Comparison of ENCODE assay signal across 15 cellular contexts in the genomic region with DNA sequence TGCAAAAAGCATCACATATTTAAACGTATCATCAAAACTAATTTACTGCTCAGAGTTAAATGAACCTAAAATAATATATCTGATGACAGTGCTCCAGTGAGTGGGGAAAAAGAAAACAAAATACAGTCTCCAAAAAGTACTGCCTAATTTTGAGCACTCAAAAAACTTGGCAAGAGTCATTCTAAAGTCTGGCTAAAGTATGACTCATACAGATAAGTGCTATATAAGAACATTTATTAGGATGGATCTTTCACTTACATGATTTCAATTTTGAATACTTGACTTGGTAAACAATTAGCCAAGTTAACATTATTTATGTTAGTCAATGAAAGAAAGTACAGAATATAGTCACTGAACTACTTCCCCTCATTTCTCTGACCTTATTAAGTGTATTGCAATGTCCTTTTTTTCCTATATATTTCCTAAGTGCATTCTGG. TPM values are rescaled to one million over a fixed set of nuclear protein-coding genes. Genes with fewer than 3 reads are reported as not detected.
A peak's percentile ranks its signal among the peaks of the same experiment; 100 is the strongest.
DNase-seq lines count a peak whose midpoint lies in the region; ATAC-seq, FAIRE-seq and TF ChIP-seq lines count a peak whose summit lies in the region.
"Had no signal": no experiment of that assay in that cellular context is flagged by ENCODE, and none has a peak within 500 bp of the region (broad histone marks: within the 10 kb centered on the region; RNA-seq: fewer than 3 reads in every experiment).

No MANE protein-coding gene starts in this region.

- 90% methylated on average over 1 of the region's 1 CpG for WGBS in liver
- 95% methylated on average over 1 of the region's 1 CpG for WGBS in HepG2 (ENCODE audit: low lambda C conversion rate)
- 85 to 91% methylated on average over 1 of the region's 1 CpG for WGBS in sigmoid colon, 2 donors

- H3K4me2 ChIP-seq in HepG2 (ENCODE audit: low read depth, low read length): no peak overlapping the region

- POLR2A ChIA-PET in HepG2 (lab: Yijun Ruan, JAX): no interaction called here

- no peaks in the 10 kb centered on the region for H3K79me2 ChIP-seq in HepG2 (ENCODE audit: insufficient read depth, low read length)

- H3K4me1 ChIP-seq in liver (ENCODE audit: control insufficient read depth in 4 of 4, insufficient read depth in 4 of 4, low read length in 3 of 4) (peaks cover 0 to 14% (median 6%) of the 10 kb centered on the region in 4 donors), HepG2 (ENCODE audit: insufficient read depth, low read length) (peaks cover 8% of the 10 kb centered on the region), sigmoid colon (peaks cover 0 to 52% (median 22%) of the 10 kb centered on the region in 4 donors)

- TF ChIP-seq RAD21 in liver (IDR thresholded peaks at IDR 0.05): no peak
- TF ChIP-seq RAD21 in HepG2 (CRISPR knock-in tag; IDR thresholded peaks at IDR 0.05): no peak

- no TSS peak for BruUV-seq in HepG2 (replicated peaks; lab: Mats Ljungman, UMichigan)

- H2AFZ ChIP-seq in HepG2 (ENCODE audit: low read length): no peak overlapping the region

- H3K27ac ChIP-seq in liver (ENCODE audit: low read depth in 1 of 2, low read length in 2 of 2) (no peak overlapping the region), HepG2 (ENCODE audit: extremely low read length, insufficient read depth, low read length) (no peak overlapping the region), sigmoid colon (peak overlapping the region in 1 of 4 donors; percentile 13)
- H3K27ac ChIP-seq: esophagus muscularis mucosa, WERI-Rb-1 had no signal

- no peaks in the 10 kb centered on the region for H3K9me3 ChIP-seq in liver (ENCODE audit: control insufficient read depth in 4 of 4, low read length in 3 of 4)
- H3K9me3 ChIP-seq in HepG2 (ENCODE audit: low read length): no peaks in the 10 kb centered on the region
- no peaks in the 10 kb centered on the region for H3K9me3 ChIP-seq in sigmoid colon
- H3K9me3 ChIP-seq: esophagus muscularis mucosa had no signal

- DNase-seq in HepG2 (ENCODE audit: low spot score): no peak
- DNase-seq in amniotic epithelial cell (ENCODE audit: low read depth): peak; percentile 41
- DNase-seq in fibroblast of mammary gland (ENCODE audit: low read depth): peak; percentile 68
- no peak for DNase-seq in stimulated activated CD4-positive, alpha-beta T cell treated with anti-CD3 and anti-CD28 coated beads, Interleukin-4, amount 100 ng/mL, for 24 hours
- no peak for DNase-seq in activated T-cell treated with anti-CD3 and anti-CD28 coated beads, Interleukin-2, amount 50 U/mL, for 1 hour
- no peak for DNase-seq in sigmoid colon
- no peak for DNase-seq in NCI-H1930 (lab: John Stamatoyannopoulos, UW)
- DNase-seq: activated CD8-positive, alpha-beta memory T cell treated with anti-CD3 and anti-CD28 coated beads, Interleukin-2, amount 10 ng/mL, durations not matched to agents 7 days and 5 days; activated naive CD4-positive, alpha-beta T cell treated with Interleukin-2 at 50 U/mL for 16 hours; DMS153; NCI-H1092; NCI-H2227 treated with DMSO at 0.1 percent for 48 hours; WERI-Rb-1 had no signal

- H3K27me3 ChIP-seq in liver (ENCODE audit: control insufficient read depth in 4 of 4, insufficient read depth in 4 of 4, low read length in 3 of 4): no peaks in the 10 kb centered on the region
- H3K27me3 ChIP-seq in HepG2 (ENCODE audit: control insufficient read depth in 1 of 2, insufficient read depth in 2 of 2, low read length in 2 of 2): no peaks in the 10 kb centered on the region
- no peaks in the 10 kb centered on the region for H3K27me3 ChIP-seq in sigmoid colon
- H3K27me3 ChIP-seq: esophagus muscularis mucosa had no signal

- no peaks in the 10 kb centered on the region for H4K20me1 ChIP-seq in HepG2 (ENCODE audit: insufficient read depth, low read length)

- TF ChIP-seq CTCF in liver (IDR thresholded peaks at IDR 0.05; ENCODE audit: low read depth, low read length, missing input control) (no peak), HepG2 (CRISPR knock-in tag; IDR thresholded peaks at IDR 0.05) (no peak), fibroblast of mammary gland (conservative IDR thresholded peaks at IDR 0.05; ENCODE audit: control insufficient read depth, insufficient read depth, low read depth, low read length) (no peak), sigmoid colon (IDR thresholded peaks at IDR 0.05) (no peak)

- intact Hi-C loops in HepG2 (cut with micrococcal nuclease; ENCODE audit: unreplicated experiment): no loop called here
- intact Hi-C loops in sigmoid colon (cut with DNase I): no loop called here

- CTCF ChIA-PET in HepG2 (lab: Yijun Ruan, JAX; ENCODE audit: low intra/inter-chr PET ratio, low total read pairs): no interaction called here

- in situ Hi-C loops in HepG2 (cut with HindIII; ENCODE audit: extremely low pct_ligation_motif_present, low pct_unique_long_range_greater_than_20kb): no loop called here

- FAIRE-seq in HepG2 (lab: Jason Lieb, UNC): no peak

- H3K36me3 ChIP-seq in liver (ENCODE audit: control insufficient read depth in 4 of 4, insufficient read depth in 3 of 4, low read depth in 1 of 4, low read length in 3 of 4) (peaks cover 0 to 5% (median 0%) of the 10 kb centered on the region in 4 donors), HepG2 (replicated peaks in 1 of 2; ENCODE audit: control insufficient read depth in 1 of 2, insufficient read depth in 2 of 2, low read length in 2 of 2) (no peaks in the 10 kb centered on the region; a peak in 2 of 5 replicates), sigmoid colon (peaks cover 0 to 13% (median 0%) of the 10 kb centered on the region in 4 donors)

- TF ChIP-seq EP300 in HepG2 (IDR thresholded peaks at IDR 0.05; ENCODE audit: low read depth in 2 of 2, low read length in 2 of 2) (no peak), HepG2 (CRISPR knock-in tag; IDR thresholded peaks at IDR 0.05; ENCODE audit: borderline replicate concordance) (no peak), sigmoid colon (IDR thresholded peaks at IDR 0.05) (no peak)

- H3K4me3 ChIP-seq in liver (ENCODE audit: low read depth in 1 of 3, low read length in 3 of 3): no peak overlapping the region
- H3K4me3 ChIP-seq in HepG2 (replicated peaks in 1 of 3; ENCODE audit: insufficient read depth in 1 of 3, low read depth in 2 of 3, low read length in 3 of 3): no peak overlapping the region
- no peak overlapping the region for H3K4me3 ChIP-seq in fibroblast of mammary gland (ENCODE audit: control insufficient read depth, low read depth, low read length)
- no peak overlapping the region for H3K4me3 ChIP-seq in sigmoid colon
- H3K4me3 ChIP-seq: esophagus muscularis mucosa had no signal

- ATAC-seq in HepG2: no peak
- ATAC-seq: activated CD8-positive, alpha-beta memory T cell treated with anti-CD3 and anti-CD28 coated beads, Interleukin-2, amount 10 ng/mL, durations not matched to agents 7 days and 5 days had no signal

- no peak overlapping the region for H3K9ac ChIP-seq in liver (ENCODE audit: low read depth in 1 of 2, low read length in 2 of 2)
- no peak overlapping the region for H3K9ac ChIP-seq in HepG2 (ENCODE audit: insufficient read depth, low read depth, low read length)

- no peak for TF ChIP-seq POLR2A in HepG2 (IDR thresholded peaks at IDR 0.05; ENCODE audit: insufficient read depth in 1 of 2, low read depth in 2 of 2, low read length in 2 of 2)
- no peak for TF ChIP-seq POLR2A in sigmoid colon (IDR thresholded peaks at IDR 0.05)

RNA-seq across cellular contexts. Expression of a gene that starts 27.2 kb away (rescaled TPM):
- total RNA-seq in liver (10 to 100 TPM; 31.2 to 56.1 TPM), HepG2 (2016; rRNA removed; fragmentation: Illumina TruSeq; extraction: Trizol) (11.7 and 18.6 TPM in 2 replicates), sigmoid colon (10 to 100 TPM; 42.8 to 68.8 (median 55.8) TPM)
- polyA plus RNA-seq in liver (10 to 100 TPM; 15.0 to 38.9 TPM), HepG2 (2011; rRNA removed) (11.0 and 15.2 TPM in 2 replicates), sigmoid colon (10 to 100 TPM; 14.5 to 36.5 (median 34.2) TPM)
- 3.1 and 3.2 TPM in 2 replicates for total RNA-seq in HepG2 (2016; cell fraction: cytosol; rRNA removed; fragmentation: Illumina TruSeq; extraction: Trizol; ENCODE audit: low read depth)
- 10.9 and 16.2 TPM in 2 replicates for total RNA-seq in HepG2 (2016; cell fraction: insoluble cytoplasmic fraction; rRNA removed; fragmentation: Illumina TruSeq; extraction: Trizol)
- total RNA-seq in HepG2 (2016; cell fraction: membrane; rRNA removed; fragmentation: Illumina TruSeq; extraction: Trizol): 6.2 and 6.9 TPM in 2 replicates
- 6.1 and 7.7 TPM in 2 replicates for total RNA-seq in HepG2 (2016; cell fraction: nucleus; rRNA removed; fragmentation: Illumina TruSeq; extraction: Trizol)
- polyA plus RNA-seq in HepG2 (2011; cell fraction: cytosol; rRNA removed): 9.2 and 11.0 TPM in 2 replicates
- 4.2 and 4.3 TPM in 2 replicates for polyA plus RNA-seq in HepG2 (2011; cell fraction: nucleus; rRNA removed)
- polyA plus RNA-seq in HepG2 (2012): 8.7 and 10.7 TPM in 2 replicates
- 0.85 and 1.3 TPM in 2 replicates for polyA plus RNA-seq in HepG2 (2016; cell fraction: cytosol; fragmentation: Illumina TruSeq; extraction: Trizol; ENCODE audit: low read depth)
- polyA plus RNA-seq in HepG2 (2016; cell fraction: insoluble cytoplasmic fraction; fragmentation: Illumina TruSeq; extraction: Trizol; ENCODE audit: low read depth): 10.4 and 16.6 TPM in 2 replicates
- 2.1 and 2.8 TPM in 2 replicates for polyA plus RNA-seq in HepG2 (2016; cell fraction: membrane; fragmentation: Illumina TruSeq; extraction: Trizol; ENCODE audit: low read depth)
- 6.7 and 6.9 TPM in 2 replicates for polyA plus RNA-seq in HepG2 (2016; cell fraction: nucleus; fragmentation: Illumina TruSeq; extraction: Trizol; ENCODE audit: insufficient read depth, low read depth)
- 16.6 and 18.4 TPM in 2 replicates for polyA minus RNA-seq in HepG2 (2011; rRNA and poly(A)+ RNA removed; ENCODE audit: low replicate concordance)
- polyA minus RNA-seq in HepG2 (2011; cell fraction: cytosol; rRNA and poly(A)+ RNA removed): 7.9 and 8.5 TPM in 2 replicates
- 31.1 and 34.4 TPM in 2 replicates for polyA minus RNA-seq in HepG2 (2011; cell fraction: nucleus; rRNA and poly(A)+ RNA removed)

RNA-seq across cellular contexts. Expression of a gene that starts 27.4 kb away (rescaled TPM):
- total RNA-seq in liver (10 to 100 TPM in 1 of 2 donors, 1 to 10 TPM in 1; 9.6 to 18.7 TPM), HepG2 (2016; rRNA removed; fragmentation: Illumina TruSeq; extraction: Trizol) (11.9 and 13.3 TPM in 2 replicates), sigmoid colon (10 to 100 TPM; 24.6 to 47.4 (median 30.1) TPM)
- polyA plus RNA-seq in liver (1 to 10 TPM; 2.2 to 2.5 TPM), HepG2 (2011; rRNA removed) (4.9 and 5.5 TPM in 2 replicates), sigmoid colon (1 to 10 TPM; 3.9 to 6.5 (median 4.2) TPM)
- total RNA-seq in HepG2 (2016; cell fraction: cytosol; rRNA removed; fragmentation: Illumina TruSeq; extraction: Trizol; ENCODE audit: low read depth): 1.4 and 2.3 TPM in 2 replicates
- total RNA-seq in HepG2 (2016; cell fraction: insoluble cytoplasmic fraction; rRNA removed; fragmentation: Illumina TruSeq; extraction: Trizol): 11.2 and 18.1 TPM in 2 replicates
- total RNA-seq in HepG2 (2016; cell fraction: membrane; rRNA removed; fragmentation: Illumina TruSeq; extraction: Trizol): 3.9 and 5.3 TPM in 2 replicates
- 14.5 and 17.5 TPM in 2 replicates for total RNA-seq in HepG2 (2016; cell fraction: nucleus; rRNA removed; fragmentation: Illumina TruSeq; extraction: Trizol)
- 1.9 and 3.0 TPM in 2 replicates for polyA plus RNA-seq in HepG2 (2011; cell fraction: cytosol; rRNA removed)
- polyA plus RNA-seq in HepG2 (2011; cell fraction: nucleus; rRNA removed): 4.4 and 6.3 TPM in 2 replicates
- polyA plus RNA-seq in HepG2 (2012): 6.9 and 7.1 TPM in 2 replicates
- polyA plus RNA-seq in HepG2 (2016; cell fraction: cytosol; fragmentation: Illumina TruSeq; extraction: Trizol; ENCODE audit: low read depth): 0.22 and 0.40 TPM in 2 replicates
- 6.8 and 8.4 TPM in 2 replicates for polyA plus RNA-seq in HepG2 (2016; cell fraction: insoluble cytoplasmic fraction; fragmentation: Illumina TruSeq; extraction: Trizol; ENCODE audit: low read depth)
- polyA plus RNA-seq in HepG2 (2016; cell fraction: membrane; fragmentation: Illumina TruSeq; extraction: Trizol; ENCODE audit: low read depth): 0.85 and 1.0 TPM in 2 replicates
- polyA plus RNA-seq in HepG2 (2016; cell fraction: nucleus; fragmentation: Illumina TruSeq; extraction: Trizol; ENCODE audit: insufficient read depth, low read depth): 12.3 and 12.9 TPM in 2 replicates
- polyA minus RNA-seq in HepG2 (2011; rRNA and poly(A)+ RNA removed; ENCODE audit: low replicate concordance): 3.1 and 15.7 TPM in 2 replicates
- 5.1 and 5.7 TPM in 2 replicates for polyA minus RNA-seq in HepG2 (2011; cell fraction: cytosol; rRNA and poly(A)+ RNA removed)
- 21.4 and 25.0 TPM in 2 replicates for polyA minus RNA-seq in HepG2 (2011; cell fraction: nucleus; rRNA and poly(A)+ RNA removed)

Comparison
In these comparisons a context has a peak if more than half of its experiments do, and no peak if none do; other contexts are left out.
1. DNase-seq: peak in amniotic epithelial cell (single experiment) and fibroblast of mammary gland (single experiment); none in HepG2 (single experiment), stimulated activated CD4-positive, alpha-beta T cell treated with anti-CD3 and anti-CD28 coated beads, Interleukin-4, amount 100 ng/mL, for 24 hours (single experiment), activated T-cell treated with anti-CD3 and anti-CD28 coated beads, Interleukin-2, amount 50 U/mL, for 1 hour (single experiment), sigmoid colon (single experiment) and NCI-H1930 (0 of 2).